Comparison of ENCODE assay signal across 1 cellular context in the genomic region with DNA sequence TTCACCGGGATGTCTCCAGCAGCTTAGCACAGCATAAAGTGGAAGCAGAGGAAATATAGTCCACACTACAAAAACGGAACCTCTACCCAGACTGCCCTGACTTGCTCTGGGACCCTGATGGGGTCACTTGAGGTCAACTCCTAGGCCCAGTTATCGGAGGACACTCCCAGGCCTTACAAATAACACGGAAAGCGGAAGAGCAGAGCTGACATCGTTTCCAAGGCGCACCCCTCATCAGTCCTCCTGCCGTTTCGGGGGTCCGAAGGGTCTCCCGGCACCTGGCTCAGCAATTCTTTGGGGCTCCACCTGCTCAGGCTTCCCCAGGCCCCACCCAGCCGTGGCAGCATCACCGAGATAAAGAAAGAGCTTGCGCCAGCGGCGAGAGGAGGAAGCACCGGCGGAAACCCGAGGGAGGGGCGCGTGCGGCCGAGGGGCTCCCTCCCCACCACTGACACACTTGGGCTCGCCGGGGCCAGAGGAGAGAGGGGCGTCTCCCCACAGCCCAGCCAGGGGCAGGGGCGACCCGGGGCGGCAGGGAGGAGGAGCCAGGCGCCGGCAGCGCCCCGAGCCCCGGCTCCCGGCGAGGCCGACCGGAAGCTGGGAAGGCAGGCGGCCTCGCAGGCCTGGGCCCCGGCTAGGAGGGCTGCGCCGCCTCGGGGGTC.
TF ChIP-seq lines count a peak whose summit lies in the region.

No MANE protein-coding gene starts in this region.

TF ChIP-seq in HepG2, 621 proteins besides CTCF, POLR2A, EP300 and RAD21 (continued from another document):
- TF ChIP-seq MTF1 (CRISPR knock-in tag; IDR thresholded peaks at IDR 0.05) (no peak), FOXA3 (CRISPR knock-in tag; IDR thresholded peaks at IDR 0.05) (0 out of 2 replicates have a peak, but pooled peaks have one; percentile 6), GABPB1 (CRISPR knock-in tag; IDR thresholded peaks at IDR 0.05) (peak; percentile 42; the same call in 1 of the 2 replicates), PHF8 (CRISPR knock-in tag; IDR thresholded peaks at IDR 0.05) (peak; percentile 61), ZNF343 (CRISPR knock-in tag; IDR thresholded peaks at IDR 0.05) (peak; percentile 32; the same call in 1 of the 2 replicates), HNRNPLL (IDR thresholded peaks at IDR 0.05; ENCODE audit: low read depth, low read length, poor library complexity, severe bottlenecking) (peak; percentile 50), ASH2L (IDR thresholded peaks at IDR 0.05; ENCODE audit: insufficient read length, low read depth, low read length) (peak; percentile 31), HIVEP1 (CRISPR knock-in tag; IDR thresholded peaks at IDR 0.05) (0 out of 2 replicates have a peak, but pooled peaks have one; percentile 50), ARNTL (CRISPR knock-in tag; IDR thresholded peaks at IDR 0.05) (0 out of 2 replicates have a peak, but pooled peaks have one; percentile 30), FOXC1 (CRISPR knock-in tag; IDR thresholded peaks at IDR 0.05; ENCODE audit: borderline replicate concordance) (0 out of 2 replicates have a peak, but pooled peaks have one; percentile 17), LCORL (IDR thresholded peaks at IDR 0.05) (no peak), LCORL (CRISPR knock-in tag; IDR thresholded peaks at IDR 0.05) (0 out of 2 replicates have a peak, but pooled peaks have one; percentile 45), SKI (IDR thresholded peaks at IDR 0.05; ENCODE audit: partially characterized antibody) (peak; percentile 17)
- TF ChIP-seq, protein P1, sequence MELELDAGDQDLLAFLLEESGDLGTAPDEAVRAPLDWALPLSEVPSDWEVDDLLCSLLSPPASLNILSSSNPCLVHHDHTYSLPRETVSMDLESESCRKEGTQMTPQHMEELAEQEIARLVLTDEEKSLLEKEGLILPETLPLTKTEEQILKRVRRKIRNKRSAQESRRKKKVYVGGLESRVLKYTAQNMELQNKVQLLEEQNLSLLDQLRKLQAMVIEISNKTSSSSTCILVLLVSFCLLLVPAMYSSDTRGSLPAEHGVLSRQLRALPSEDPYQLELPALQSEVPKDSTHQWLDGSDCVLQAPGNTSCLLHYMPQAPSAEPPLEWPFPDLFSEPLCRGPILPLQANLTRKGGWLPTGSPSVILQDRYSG (CRISPR knock-in tag; IDR thresholded peaks at IDR 0.05), result no peak
- TF ChIP-seq, protein P2, sequence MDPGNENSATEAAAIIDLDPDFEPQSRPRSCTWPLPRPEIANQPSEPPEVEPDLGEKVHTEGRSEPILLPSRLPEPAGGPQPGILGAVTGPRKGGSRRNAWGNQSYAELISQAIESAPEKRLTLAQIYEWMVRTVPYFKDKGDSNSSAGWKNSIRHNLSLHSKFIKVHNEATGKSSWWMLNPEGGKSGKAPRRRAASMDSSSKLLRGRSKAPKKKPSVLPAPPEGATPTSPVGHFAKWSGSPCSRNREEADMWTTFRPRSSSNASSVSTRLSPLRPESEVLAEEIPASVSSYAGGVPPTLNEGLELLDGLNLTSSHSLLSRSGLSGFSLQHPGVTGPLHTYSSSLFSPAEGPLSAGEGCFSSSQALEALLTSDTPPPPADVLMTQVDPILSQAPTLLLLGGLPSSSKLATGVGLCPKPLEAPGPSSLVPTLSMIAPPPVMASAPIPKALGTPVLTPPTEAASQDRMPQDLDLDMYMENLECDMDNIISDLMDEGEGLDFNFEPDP (CRISPR knock-in tag; conservative IDR thresholded peaks at IDR 0.05), result peak; percentile 92
- TF ChIP-seq, protein P3, sequence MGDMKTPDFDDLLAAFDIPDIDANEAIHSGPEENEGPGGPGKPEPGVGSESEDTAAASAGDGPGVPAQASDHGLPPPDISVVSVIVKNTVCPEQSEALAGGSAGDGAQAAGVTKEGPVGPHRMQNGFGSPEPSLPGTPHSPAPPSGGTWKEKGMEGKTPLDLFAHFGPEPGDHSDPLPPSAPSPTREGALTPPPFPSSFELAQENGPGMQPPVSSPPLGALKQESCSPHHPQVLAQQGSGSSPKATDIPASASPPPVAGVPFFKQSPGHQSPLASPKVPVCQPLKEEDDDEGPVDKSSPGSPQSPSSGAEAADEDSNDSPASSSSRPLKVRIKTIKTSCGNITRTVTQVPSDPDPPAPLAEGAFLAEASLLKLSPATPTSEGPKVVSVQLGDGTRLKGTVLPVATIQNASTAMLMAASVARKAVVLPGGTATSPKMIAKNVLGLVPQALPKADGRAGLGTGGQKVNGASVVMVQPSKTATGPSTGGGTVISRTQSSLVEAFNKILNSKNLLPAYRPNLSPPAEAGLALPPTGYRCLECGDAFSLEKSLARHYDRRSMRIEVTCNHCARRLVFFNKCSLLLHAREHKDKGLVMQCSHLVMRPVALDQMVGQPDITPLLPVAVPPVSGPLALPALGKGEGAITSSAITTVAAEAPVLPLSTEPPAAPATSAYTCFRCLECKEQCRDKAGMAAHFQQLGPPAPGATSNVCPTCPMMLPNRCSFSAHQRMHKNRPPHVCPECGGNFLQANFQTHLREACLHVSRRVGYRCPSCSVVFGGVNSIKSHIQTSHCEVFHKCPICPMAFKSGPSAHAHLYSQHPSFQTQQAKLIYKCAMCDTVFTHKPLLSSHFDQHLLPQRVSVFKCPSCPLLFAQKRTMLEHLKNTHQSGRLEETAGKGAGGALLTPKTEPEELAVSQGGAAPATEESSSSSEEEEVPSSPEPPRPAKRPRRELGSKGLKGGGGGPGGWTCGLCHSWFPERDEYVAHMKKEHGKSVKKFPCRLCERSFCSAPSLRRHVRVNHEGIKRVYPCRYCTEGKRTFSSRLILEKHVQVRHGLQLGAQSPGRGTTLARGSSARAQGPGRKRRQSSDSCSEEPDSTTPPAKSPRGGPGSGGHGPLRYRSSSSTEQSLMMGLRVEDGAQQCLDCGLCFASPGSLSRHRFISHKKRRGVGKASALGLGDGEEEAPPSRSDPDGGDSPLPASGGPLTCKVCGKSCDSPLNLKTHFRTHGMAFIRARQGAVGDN (CRISPR knock-in tag; IDR thresholded peaks at IDR 0.05), result 0 out of 2 replicates have a peak, but pooled peaks have one; percentile 3
